Comparison of ENCODE assay signal across 31 cellular contexts in the genomic region with DNA sequence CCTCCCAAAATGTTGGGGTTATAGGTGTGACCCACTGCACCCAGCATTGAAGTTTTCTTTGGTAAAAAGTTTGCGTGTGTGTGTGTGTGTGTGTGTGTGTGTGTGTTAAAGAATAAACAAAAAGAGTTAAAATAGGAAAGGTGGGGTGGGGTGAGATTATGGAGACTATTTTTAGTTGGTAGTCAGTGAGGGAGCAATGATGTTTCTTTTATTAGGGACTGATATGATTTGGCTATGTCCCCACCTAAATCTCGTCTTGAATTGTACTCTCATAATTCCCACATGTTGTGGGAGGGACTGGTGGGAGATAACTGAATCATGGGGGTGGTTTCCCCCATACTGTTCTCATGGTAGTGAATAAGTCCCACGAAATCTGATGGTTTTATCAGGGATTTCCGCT.
DNase-seq lines count a peak whose midpoint lies in the region; ATAC-seq and TF ChIP-seq lines count a peak whose summit lies in the region.
"Had no signal": no experiment of that assay in that cellular context is flagged by ENCODE, and none has a peak within 500 bp of the region (broad histone marks: within the 10 kb centered on the region; RNA-seq: fewer than 3 reads in every experiment).

No MANE protein-coding gene starts in this region.

- TF ChIP-seq CTCF in cardiac muscle cell (IDR thresholded peaks at IDR 0.05; ENCODE audit: low read depth, low read length), result no peak
- TF ChIP-seq CTCF in right atrium auricular region (IDR thresholded peaks at IDR 0.05), result no peak

- H3K4me3 ChIP-seq in cardiac muscle cell (no peak overlapping the region), right atrium auricular region (no peak overlapping the region)
- H3K4me3 ChIP-seq: A549; BLaER1; BLaER1 treated with 17β-estradiol and CSF1 and Interleukin-3, amounts not matched to agents 10 nM and 100 nM had no signal

- ATAC-seq in Right ventricle myocardium superior (ENCODE audit: poor library complexity) (no peak), left ventricle myocardium superior (peak; percentile 50)
- ATAC-seq: A549; CD8-positive, alpha-beta T cell had no signal

- peaks cover 20% of the 10 kb centered on the region for H3K36me3 ChIP-seq in cardiac muscle cell
- no peaks in the 10 kb centered on the region for H3K36me3 ChIP-seq in right atrium auricular region
- H3K36me3 ChIP-seq: BE2C; BLaER1; BLaER1 treated with 17β-estradiol and CSF1 and Interleukin-3, amounts not matched to agents 10 nM and 100 nM had no signal

- intact Hi-C loops in Right ventricle myocardium superior (cut with DNase I), result no loop called here
- intact Hi-C loops in left ventricle myocardium superior (cut with micrococcal nuclease), result no loop called here

- H3K27ac ChIP-seq in cardiac muscle cell (peak overlapping the region; percentile 42), right atrium auricular region (no peak overlapping the region)
- H3K27ac ChIP-seq: 22Rv1; A549; BLaER1; BLaER1 treated with 17β-estradiol and CSF1 and Interleukin-3, amounts not matched to agents 10 nM and 100 nM; C4-2B had no signal

- H3K27me3 ChIP-seq in cardiac muscle cell (no peaks in the 10 kb centered on the region), right atrium auricular region (no peaks in the 10 kb centered on the region)
- H3K27me3 ChIP-seq: BLaER1; BLaER1 treated with 17β-estradiol and CSF1 and Interleukin-3, amounts not matched to agents 10 nM and 100 nM had no signal

- H3K9me3 ChIP-seq in cardiac muscle cell (ENCODE audit: low read depth), result no peaks in the 10 kb centered on the region
- no peaks in the 10 kb centered on the region for H3K9me3 ChIP-seq in right atrium auricular region
- H3K9me3 ChIP-seq: A549, BE2C, BLaER1, Caco-2 had no signal

- peaks cover 27% of the 10 kb centered on the region for H3K4me1 ChIP-seq in cardiac muscle cell (ENCODE audit: low read depth)
- no peaks in the 10 kb centered on the region for H3K4me1 ChIP-seq in right atrium auricular region
- H3K4me1 ChIP-seq: A549, BE2C, Caco-2 had no signal

- DNase-seq in cardiac muscle cell (ENCODE audit: low read depth in 1 of 2, low spot score in 1 of 2) (no peak), Right ventricle myocardium superior (no peak), left ventricle myocardium superior (no peak), right atrium auricular region (ENCODE audit: low spot score) (no peak), MV-4-11 (lab: John Stamatoyannopoulos, UW) (peak; percentile 7)
- no peak for DNase-seq in stimulated activated CD4-positive, alpha-beta T cell treated with anti-CD3 and anti-CD28 coated beads, Interleukin-4, amount 100 ng/mL, for 1 hour
- DNase-seq: 8988T; ACHN; AML-193; BE2C; C1 segment of cervical spinal cord; Caco-2; Calu3; CD4-positive, alpha-beta memory T cell; CD4-positive, alpha-beta T cell; CD4-positive, CD25-positive, alpha-beta regulatory T cell; CD8-positive, alpha-beta memory T cell; CD8-positive, alpha-beta T cell; COR-L47; DMS 273 treated with DMSO at 0.1 percent for 48 hours; DMS153; DMS53; DMS79; DMS79 treated with DMSO at 0.1 percent for 48 hours; DND-41; EL had no signal
